21 cellular contexts compared by ENCODE assay signal in genomic region chr2:150599889-150600288, GRCh38.
DNase-seq lines count a peak whose midpoint lies in the region; ATAC-seq and TF ChIP-seq lines count a peak whose summit lies in the region.
"Had no signal": no experiment of that assay in that cellular context is flagged by ENCODE, and none has a peak within 500 bp of the region (broad histone marks: within the 10 kb centered on the region; RNA-seq: fewer than 3 reads in every experiment).

No MANE protein-coding gene starts in this region.

- H3K27me3 ChIP-seq in vagina, result no peaks in the 10 kb centered on the region

- peak; percentile 4 for DNase-seq in NCI-H1694 treated with DMSO at 0.1 percent for 48 hours (lab: John Stamatoyannopoulos, UW)
- DNase-seq in NCI-H1694 (lab: John Stamatoyannopoulos, UW), result no peak
- peak; percentile 26 to 46 for DNase-seq in Kasumi-1 (lab: John Stamatoyannopoulos, UW)
- DNase-seq in cardiac fibroblast (ENCODE audit: low read depth in 2 of 2), result no peak
- DNase-seq in osteocyte (ENCODE audit: extremely low spot score, unreplicated experiment), result no peak
- no peak for DNase-seq in NCI-H1417 treated with DMSO at 0.1 percent for 48 hours (lab: John Stamatoyannopoulos, UW)
- no peak for DNase-seq in vagina (ENCODE audit: extremely low spot score in 2 of 2)
- no peak for DNase-seq in left lobe of liver (ENCODE audit: low spot score)
- DNase-seq: 8988T; activated CD4-positive, alpha-beta T cell treated with anti-CD3 and anti-CD28 coated beads, Interleukin-2, amount 50 U/mL, for 4 hours; activated naive CD4-positive, alpha-beta T cell treated with anti-CD3 and anti-CD28 coated beads, Interleukin-2, amount 50 U/mL, for 16 hours; activated T-cell treated with anti-CD3 and anti-CD28 coated beads, Interleukin-2, amount 50 U/mL, for 1 hour; CD4-positive, CD25-positive, alpha-beta regulatory T cell; dermis blood vessel endothelial cell; DND-41; mesendoderm; NCI-H1092; NCI-H774; psoas muscle had no signal

- TF ChIP-seq CTCF in cardiac fibroblast (IDR thresholded peaks at IDR 0.05; ENCODE audit: low read depth, low read length), result peak; percentile 14
- peak; percentile 31 for TF ChIP-seq CTCF in osteocyte (IDR thresholded peaks at IDR 0.05)
- no peak for TF ChIP-seq CTCF in vagina (IDR thresholded peaks at IDR 0.05)

- no peak for ATAC-seq in left lobe of liver
- ATAC-seq: psoas muscle; stimulated activated effector memory CD8-positive, alpha-beta T cell treated with anti-CD3 and anti-CD28 coated beads, Interleukin-12 subunit alpha, Interleukin-12 subunit beta, amount 100 ng/mL, for 72 hours had no signal

- H3K36me3 Mint-ChIP-seq in osteocyte (ENCODE audit: unreplicated experiment), result peaks cover 3% of the 10 kb centered on the region
- H3K36me3 Mint-ChIP-seq: CD4-positive, CD25-positive, alpha-beta regulatory T cell; stimulated activated effector memory CD8-positive, alpha-beta T cell treated with anti-CD3 and anti-CD28 coated beads, Interleukin-12 subunit alpha, Interleukin-12 subunit beta, amount 100 ng/mL, for 72 hours had no signal

- H3K27ac Mint-ChIP-seq in osteocyte (ENCODE audit: unreplicated experiment), result peak overlapping the region; percentile 79
- H3K27ac Mint-ChIP-seq: CD4-positive, CD25-positive, alpha-beta regulatory T cell; nephron; stimulated activated effector memory CD8-positive, alpha-beta T cell treated with anti-CD3 and anti-CD28 coated beads, Interleukin-12 subunit alpha, Interleukin-12 subunit beta, amount 100 ng/mL, for 72 hours had no signal

- H3K36me3 ChIP-seq in vagina, result no peaks in the 10 kb centered on the region

- H3K4me3 ChIP-seq in cardiac fibroblast (replicated peaks in 1 of 2; ENCODE audit: low read depth in 2 of 2, low read length in 2 of 2) (no peak overlapping the region), vagina (no peak overlapping the region)
- H3K4me3 ChIP-seq: psoas muscle had no signal

- H3K4me3 Mint-ChIP-seq in osteocyte (ENCODE audit: unreplicated experiment), result no peak overlapping the region
- H3K4me3 Mint-ChIP-seq: CD4-positive, CD25-positive, alpha-beta regulatory T cell; nephron; stimulated activated effector memory CD8-positive, alpha-beta T cell treated with anti-CD3 and anti-CD28 coated beads, Interleukin-12 subunit alpha, Interleukin-12 subunit beta, amount 100 ng/mL, for 72 hours had no signal

- no peaks in the 10 kb centered on the region for H3K9me3 ChIP-seq in vagina
- H3K9me3 ChIP-seq: psoas muscle had no signal

- no peaks in the 10 kb centered on the region for H3K9me3 Mint-ChIP-seq in osteocyte (ENCODE audit: unreplicated experiment)
- H3K9me3 Mint-ChIP-seq: nephron had no signal

- H3K27me3 Mint-ChIP-seq in osteocyte (ENCODE audit: unreplicated experiment), result no peaks in the 10 kb centered on the region
- H3K27me3 Mint-ChIP-seq: CD4-positive, CD25-positive, alpha-beta regulatory T cell had no signal

- intact Hi-C loops in vagina (cut with DNase I), result no loop called here

- no peak for TF ChIP-seq POLR2A in vagina (IDR thresholded peaks at IDR 0.05)

- no peaks in the 10 kb centered on the region for H3K4me1 ChIP-seq in vagina
- H3K4me1 ChIP-seq: psoas muscle had no signal

- H3K27ac ChIP-seq in vagina, result no peak overlapping the region
- H3K27ac ChIP-seq: psoas muscle had no signal

- peaks cover 59% of the 10 kb centered on the region for H3K4me1 Mint-ChIP-seq in osteocyte (ENCODE audit: unreplicated experiment)
- H3K4me1 Mint-ChIP-seq: CD4-positive, CD25-positive, alpha-beta regulatory T cell; stimulated activated effector memory CD8-positive, alpha-beta T cell treated with anti-CD3 and anti-CD28 coated beads, Interleukin-12 subunit alpha, Interleukin-12 subunit beta, amount 100 ng/mL, for 72 hours had no signal

Comparison
In these comparisons a context has a peak if more than half of its experiments do, and no peak if none do; other contexts are left out.
1. DNase-seq: peak in NCI-H1694 treated with DMSO at 0.1 percent for 48 hours (single experiment) and Kasumi-1 (2 of 2); none in NCI-H1694 (single experiment), cardiac fibroblast (0 of 2), osteocyte (single experiment), NCI-H1417 treated with DMSO at 0.1 percent for 48 hours (single experiment), vagina (0 of 2) and left lobe of liver (single experiment).
2. CTCF ChIP-seq: peak in cardiac fibroblast (single experiment) and osteocyte (single experiment); none in vagina (0 of 3).